In the genomic region with DNA sequence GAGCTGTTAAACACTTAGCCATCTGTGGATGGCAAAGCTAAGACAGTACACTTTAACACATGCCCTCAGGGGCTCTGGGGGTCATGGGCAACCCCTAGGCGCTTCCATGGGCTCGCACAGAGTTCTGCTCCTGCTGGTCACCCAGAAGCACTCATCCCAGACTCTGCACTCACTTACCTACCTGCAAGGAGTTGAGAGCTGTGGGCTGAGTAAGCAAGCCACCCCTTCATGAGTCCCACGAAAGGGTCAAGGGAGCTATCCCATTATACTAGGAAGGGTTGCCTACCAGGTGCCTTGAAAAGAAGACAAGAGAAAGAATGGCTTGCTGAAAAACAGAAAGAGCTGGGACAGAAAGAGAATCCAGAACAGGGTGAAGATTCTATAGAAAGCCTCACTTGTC, we compare ENCODE assay signal across 1 cellular context.
TF ChIP-seq lines count a peak whose summit lies in the region.

No MANE protein-coding gene starts in this region.

TF ChIP-seq in GM23338, 12 proteins besides CTCF, POLR2A, EP300 and RAD21:
- TF ChIP-seq POLR2AphosphoS5 (IDR thresholded peaks at IDR 0.05; ENCODE audit: low read depth) = no peak
- TF ChIP-seq REST (IDR thresholded peaks at IDR 0.05; ENCODE audit: unreplicated experiment) = no peak
- no peak for TF ChIP-seq JUNB (IDR thresholded peaks at IDR 0.05; ENCODE audit: unreplicated experiment)
- no peak for TF ChIP-seq CREB1 (CRISPR knock-in tag; IDR thresholded peaks at IDR 0.05; ENCODE audit: low read depth)
- TF ChIP-seq, protein P1, sequence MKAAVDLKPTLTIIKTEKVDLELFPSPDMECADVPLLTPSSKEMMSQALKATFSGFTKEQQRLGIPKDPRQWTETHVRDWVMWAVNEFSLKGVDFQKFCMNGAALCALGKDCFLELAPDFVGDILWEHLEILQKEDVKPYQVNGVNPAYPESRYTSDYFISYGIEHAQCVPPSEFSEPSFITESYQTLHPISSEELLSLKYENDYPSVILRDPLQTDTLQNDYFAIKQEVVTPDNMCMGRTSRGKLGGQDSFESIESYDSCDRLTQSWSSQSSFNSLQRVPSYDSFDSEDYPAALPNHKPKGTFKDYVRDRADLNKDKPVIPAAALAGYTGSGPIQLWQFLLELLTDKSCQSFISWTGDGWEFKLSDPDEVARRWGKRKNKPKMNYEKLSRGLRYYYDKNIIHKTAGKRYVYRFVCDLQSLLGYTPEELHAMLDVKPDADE (IDR thresholded peaks at IDR 0.05) = no peak
- no peak for TF ChIP-seq ZNF114 (CRISPR knock-in tag; IDR thresholded peaks at IDR 0.05)
- TF ChIP-seq STAT1 (IDR thresholded peaks at IDR 0.05; ENCODE audit: unreplicated experiment) = no peak
- no peak for TF ChIP-seq EZH2phosphoT487 (IDR thresholded peaks at IDR 0.05; ENCODE audit: unreplicated experiment)
- no peak for TF ChIP-seq EZH2 (IDR thresholded peaks at IDR 0.05; ENCODE audit: low read depth, unreplicated experiment)
- TF ChIP-seq NANOG (IDR thresholded peaks at IDR 0.05; ENCODE audit: borderline replicate concordance) = no peak
- TF ChIP-seq ZNF331 (CRISPR knock-in tag; IDR thresholded peaks at IDR 0.05; ENCODE audit: low read depth) = no peak
- TF ChIP-seq ZNF462 (CRISPR knock-in tag; IDR thresholded peaks at IDR 0.05) = no peak
TF ChIP-seq in GM23338: peak in this region for 0.
